In genomic region chr6:37314803-37315515, GRCh38 we compare ENCODE assay signal across 1 cellular context.
A peak's percentile ranks its signal among the peaks of the same experiment; 100 is the strongest.
TF ChIP-seq lines count a peak whose summit lies in the region.

No MANE protein-coding gene starts in this region.

TF ChIP-seq in K562, 482 proteins besides CTCF, POLR2A, EP300 and RAD21 (continued from another document and continues in another):
- TF ChIP-seq ZNF592 (IDR thresholded peaks at IDR 0.05) = peak; percentile 95
- peak; percentile 76; the same call in 1 of the 2 replicates for TF ChIP-seq ADNP (tag; IDR thresholded peaks at IDR 0.05)
- TF ChIP-seq KLF1 (tag; IDR thresholded peaks at IDR 0.05) = no peak
- no peak for TF ChIP-seq SREBF1 (IDR thresholded peaks at IDR 0.05; ENCODE audit: borderline replicate concordance, low read depth, low read length)
- no peak for TF ChIP-seq ZNF444 (CRISPR knock-in tag; IDR thresholded peaks at IDR 0.05)
- no peak for TF ChIP-seq FOXA1 (IDR thresholded peaks at IDR 0.05; ENCODE audit: borderline replicate concordance)
- peak; percentile 36; the same call in 1 of the 2 replicates for TF ChIP-seq PHF21A (IDR thresholded peaks at IDR 0.05; ENCODE audit: borderline replicate concordance, low read depth)
- no peak for TF ChIP-seq DLX4 (CRISPR knock-in tag; IDR thresholded peaks at IDR 0.05)
- no peak for TF ChIP-seq POLR2AphosphoS2 (IDR thresholded peaks at IDR 0.05; ENCODE audit: low read length)
- no peak for TF ChIP-seq THAP12 (CRISPR knock-in tag; IDR thresholded peaks at IDR 0.05)
- TF ChIP-seq ESRRA (IDR thresholded peaks at IDR 0.05; ENCODE audit: borderline replicate concordance, low read depth) = peak; percentile 88; the same call in 1 of the 2 replicates
- TF ChIP-seq MBD1 (CRISPR knock-in tag; IDR thresholded peaks at IDR 0.05) = no peak
- TF ChIP-seq SMARCC2 (IDR thresholded peaks at IDR 0.05; ENCODE audit: low read depth) = peak; percentile 98
- 0 out of 2 replicates have a peak, but pooled peaks have one; percentile 17 for TF ChIP-seq ZNF12 (CRISPR knock-in tag; IDR thresholded peaks at IDR 0.05)
- TF ChIP-seq PTBP1 (IDR thresholded peaks at IDR 0.05; ENCODE audit: low read depth, low read length) = no peak
- no peak for TF ChIP-seq SETDB1 (IDR thresholded peaks at IDR 0.05; ENCODE audit: low read length)
- peak in 1 of 3 experiments; percentile 73; a peak in 2 of 6 replicates for TF ChIP-seq ZBTB11 (CRISPR knock-in tag; IDR thresholded peaks at IDR 0.05)
- no peak for TF ChIP-seq SRSF1 (IDR thresholded peaks at IDR 0.05; ENCODE audit: low read depth, low read length)
- no peak for TF ChIP-seq NFE2L1 (tag; IDR thresholded peaks at IDR 0.05; ENCODE audit: borderline replicate concordance, low read depth)
- peak; percentile 92 for TF ChIP-seq CTCFL (IDR thresholded peaks at IDR 0.05; ENCODE audit: borderline replicate concordance, insufficient read depth, low read depth, low read length, poor library complexity, severe bottlenecking)
- TF ChIP-seq HNRNPL (IDR thresholded peaks at IDR 0.05; ENCODE audit: low read depth, low read length) = no peak
- peak; percentile 84 for TF ChIP-seq ZNF644 (tag; IDR thresholded peaks at IDR 0.05; ENCODE audit: low read depth)
- no peak; the same call in 1 of the 2 replicates for TF ChIP-seq EGR1 (conservative IDR thresholded peaks at IDR 0.05)
- TF ChIP-seq E2F6 (IDR thresholded peaks at IDR 0.05; ENCODE audit: borderline replicate concordance in 1 of 2, extremely low read depth in 1 of 2, insufficient read depth in 1 of 2, insufficient read length in 1 of 2, low read depth in 1 of 2, low read length in 1 of 2, poor library complexity in 1 of 2, severe bottlenecking in 1 of 2) = peak in 1 of 2 experiments; percentile 28
- TF ChIP-seq NEUROD1 (IDR thresholded peaks at IDR 0.05; ENCODE audit: borderline replicate concordance, low read depth, low read length, partially characterized antibody) = peak; percentile 94
- TF ChIP-seq ZNF586 (CRISPR knock-in tag; conservative IDR thresholded peaks at IDR 0.05) = 0 out of 2 replicates have a peak, but pooled peaks have one; percentile 11
- peak; percentile 99 for TF ChIP-seq TCF3 (CRISPR knock-in tag; IDR thresholded peaks at IDR 0.05)
- TF ChIP-seq ZNF830 (CRISPR knock-in tag; IDR thresholded peaks at IDR 0.05) = no peak
- TF ChIP-seq ILK (tag; IDR thresholded peaks at IDR 0.05; ENCODE audit: borderline replicate concordance, low read depth) = no peak
- peak; percentile 96 for TF ChIP-seq SMAD4 (CRISPR knock-in tag; conservative IDR thresholded peaks at IDR 0.05)
- peak; percentile 74 to 86 for TF ChIP-seq MLLT1 (IDR thresholded peaks at IDR 0.05)
- TF ChIP-seq PYGO2 (tag; IDR thresholded peaks at IDR 0.05) = peak; percentile 81
- no peak for TF ChIP-seq NELFE (IDR thresholded peaks at IDR 0.05; ENCODE audit: insufficient read depth, insufficient read length)
- peak; percentile 96 to 98 for TF ChIP-seq MNT (conservative IDR thresholded peaks at IDR 0.05)
- no peak for TF ChIP-seq ZFX (CRISPR knock-in tag; IDR thresholded peaks at IDR 0.05)
- peak; percentile 99 for TF ChIP-seq SMARCE1 (IDR thresholded peaks at IDR 0.05)
- peak; percentile 94 for TF ChIP-seq ETV1 (tag; conservative IDR thresholded peaks at IDR 0.05; ENCODE audit: low read depth)
- no peak for TF ChIP-seq ZBTB26 (CRISPR knock-in tag; IDR thresholded peaks at IDR 0.05)
- TF ChIP-seq CREB1 (IDR thresholded peaks at IDR 0.05) = peak; percentile 78; the same call in 1 of the 2 replicates
- peak; percentile 73 for TF ChIP-seq CREB1 (CRISPR knock-in tag; IDR thresholded peaks at IDR 0.05)
- TF ChIP-seq ARNT (IDR thresholded peaks at IDR 0.05) = peak; percentile 97 to 99
